Comparison of ENCODE assay signal across 14 cellular contexts in the genomic region with DNA sequence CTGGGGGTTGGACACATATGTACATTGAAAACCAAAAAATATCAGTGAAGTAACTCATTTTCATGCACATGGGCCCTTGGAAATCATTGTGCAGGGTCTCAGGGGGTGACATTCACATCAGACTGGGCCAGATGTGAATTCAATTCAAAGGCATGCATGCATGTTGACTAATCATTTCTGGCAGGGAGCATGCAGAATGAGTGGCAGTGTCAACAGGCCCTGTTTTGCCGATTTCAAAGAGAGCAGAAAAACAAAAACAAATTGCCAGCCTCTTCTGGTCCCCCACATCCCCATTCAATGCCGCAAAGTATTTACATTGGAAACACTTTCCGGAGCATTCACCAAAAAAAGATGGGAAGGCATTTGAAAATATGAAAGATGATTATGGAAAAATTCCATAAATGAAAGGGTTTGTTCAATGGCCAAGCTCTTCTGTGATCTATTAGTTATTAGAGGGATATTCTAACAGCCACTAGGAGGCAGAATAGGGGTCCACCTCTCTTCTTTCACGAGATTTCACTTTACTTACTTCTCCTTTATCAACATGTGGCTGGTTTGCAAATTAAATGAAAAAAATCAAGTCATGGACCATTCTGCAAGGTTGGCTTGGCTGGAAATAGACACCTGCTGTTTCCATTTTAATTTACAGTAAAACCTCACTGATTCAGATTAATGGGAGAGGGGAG.
DNase-seq lines count a peak whose midpoint lies in the region; ATAC-seq and TF ChIP-seq lines count a peak whose summit lies in the region.
"Had no signal": no experiment of that assay in that cellular context is flagged by ENCODE, and none has a peak within 500 bp of the region (broad histone marks: within the 10 kb centered on the region; RNA-seq: fewer than 3 reads in every experiment).

No MANE protein-coding gene starts in this region.

- H3K4me3 ChIP-seq in DND-41 (ENCODE audit: low read depth in 1 of 2, low read length in 2 of 2), result no peak overlapping the region
- H3K4me3 ChIP-seq in astrocyte of the spinal cord (ENCODE audit: low read depth, low read length), result no peak overlapping the region
- H3K4me3 ChIP-seq: mucosa of descending colon had no signal

- in situ Hi-C loops in astrocyte of the spinal cord (cut with HindIII; ENCODE audit: low sequenced_read_pairs), result no loop called here

- H3K4me3 Mint-ChIP-seq in activated naive CD8-positive, alpha-beta T cell treated with anti-CD3 and anti-CD28 coated beads, Interleukin-2, amount 50 U/mL, for 24 hours, result no peak overlapping the region
- no peak overlapping the region for H3K4me3 Mint-ChIP-seq in activated CD4-positive, alpha-beta T cell treated with anti-CD3 and anti-CD28 coated beads, Interleukin-2, amount 10 ng/mL, durations not matched to agents 24 days and 14 days
- H3K4me3 Mint-ChIP-seq: activated CD4-positive, alpha-beta T cell treated with anti-CD3 and anti-CD28 coated beads, Interleukin-2, amount 10 ng/mL, durations not matched to agents 7 days and 5 days had no signal

- CTCF ChIA-PET in HEK293T (lab: Yijun Ruan, JAX), result interaction anchor here (0.7 kb wide), 1 partner anchor 61 kb away, joined by 3 read pairs; no protein-coding TSS in a partner anchor

- POLR2A ChIA-PET in HEK293T (lab: Yijun Ruan, JAX), result no interaction called here

- no peak for ATAC-seq in DND-41 (ENCODE audit: insufficient read depth, low read depth)
- ATAC-seq in activated naive CD8-positive, alpha-beta T cell treated with anti-CD3 and anti-CD28 coated beads, Interleukin-2, amount 50 U/mL, for 24 hours, result no peak
- ATAC-seq: mucosa of descending colon, right cardiac atrium had no signal

- no peaks in the 10 kb centered on the region for H3K9me3 Mint-ChIP-seq in activated naive CD8-positive, alpha-beta T cell treated with anti-CD3 and anti-CD28 coated beads, Interleukin-2, amount 50 U/mL, for 24 hours
- H3K9me3 Mint-ChIP-seq in activated CD4-positive, alpha-beta T cell treated with anti-CD3 and anti-CD28 coated beads, Interleukin-2, amount 10 ng/mL, durations not matched to agents 24 days and 14 days, result no peaks in the 10 kb centered on the region
- H3K9me3 Mint-ChIP-seq: activated CD4-positive, alpha-beta T cell treated with anti-CD3 and anti-CD28 coated beads, Interleukin-2, amount 10 ng/mL, durations not matched to agents 7 days and 5 days had no signal

- H3K79me2 ChIP-seq in DND-41 (ENCODE audit: insufficient read depth, low read length), result no peaks in the 10 kb centered on the region

- no peaks in the 10 kb centered on the region for H3K4me1 ChIP-seq in DND-41 (ENCODE audit: insufficient read depth, low read length)

- no peaks in the 10 kb centered on the region for H3K36me3 ChIP-seq in DND-41 (ENCODE audit: insufficient read depth, low read length)

- no peaks in the 10 kb centered on the region for H3K4me1 Mint-ChIP-seq in activated naive CD8-positive, alpha-beta T cell treated with anti-CD3 and anti-CD28 coated beads, Interleukin-2, amount 50 U/mL, for 24 hours
- H3K4me1 Mint-ChIP-seq in activated CD4-positive, alpha-beta T cell treated with anti-CD3 and anti-CD28 coated beads, Interleukin-2, amount 10 ng/mL, durations not matched to agents 24 days and 14 days, result no peaks in the 10 kb centered on the region
- H3K4me1 Mint-ChIP-seq: activated CD4-positive, alpha-beta T cell treated with anti-CD3 and anti-CD28 coated beads, Interleukin-2, amount 10 ng/mL, durations not matched to agents 7 days and 5 days had no signal

- TF ChIP-seq CTCF in DND-41 (IDR thresholded peaks at IDR 0.05; ENCODE audit: borderline replicate concordance, extremely low read depth, low read length, poor library complexity, severe bottlenecking), result peak; percentile 31
- peak; percentile 28 for TF ChIP-seq CTCF in astrocyte of the spinal cord (IDR thresholded peaks at IDR 0.05; ENCODE audit: low read depth, low read length)

- H3K9me3 ChIP-seq in DND-41 (ENCODE audit: insufficient read depth, low read length, severe bottlenecking), result no peaks in the 10 kb centered on the region
- H3K9me3 ChIP-seq: mucosa of descending colon had no signal

- H3K4me2 ChIP-seq in DND-41 (ENCODE audit: insufficient read depth, low read length), result no peak overlapping the region

- no peaks in the 10 kb centered on the region for H4K20me1 ChIP-seq in DND-41 (ENCODE audit: insufficient read depth, low read length)

- no peaks in the 10 kb centered on the region for H3K36me3 Mint-ChIP-seq in activated naive CD8-positive, alpha-beta T cell treated with anti-CD3 and anti-CD28 coated beads, Interleukin-2, amount 50 U/mL, for 24 hours (ENCODE audit: low read depth)
- no peaks in the 10 kb centered on the region for H3K36me3 Mint-ChIP-seq in activated CD4-positive, alpha-beta T cell treated with anti-CD3 and anti-CD28 coated beads, Interleukin-2, amount 10 ng/mL, durations not matched to agents 24 days and 14 days (ENCODE audit: low read depth)

- no peak overlapping the region for H3K27ac ChIP-seq in DND-41 (ENCODE audit: low read length)
- H3K27ac ChIP-seq: epithelial cell of prostate had no signal

- DNase-seq in DND-41 (no peak), HEK293T (ENCODE audit: extremely low spot score) (peak; percentile 15), astrocyte of the spinal cord (ENCODE audit: low read depth, low spot score) (no peak), lung microvascular endothelial cell (ENCODE audit: low read depth in 2 of 2) (peak; percentile 1 to 4), T-helper 2 cell (no peak)
- no peak for DNase-seq in activated naive CD8-positive, alpha-beta T cell treated with anti-CD3 and anti-CD28 coated beads, Interleukin-2, amount 50 U/mL, for 24 hours
- DNase-seq in activated CD4-positive, alpha-beta T cell treated with anti-CD3 and anti-CD28 coated beads, Interleukin-2, amount 10 ng/mL, durations not matched to agents 24 days and 14 days, result no peak
- DNase-seq in stimulated activated CD4-positive, alpha-beta T cell treated with anti-CD3 and anti-CD28 coated beads, Interleukin-1b, Interleukin-23, amount 100 ng/mL, for 48 hours, result no peak
- DNase-seq: activated CD4-positive, alpha-beta T cell treated with anti-CD3 and anti-CD28 coated beads, Interleukin-2, amount 10 ng/mL, durations not matched to agents 7 days and 5 days; Calu3; mucosa of descending colon; NK-92 treated with Interleukin-12 subunit alpha and Interleukin-12 subunit beta, amount 100 ng/mL, for 24 hours; right cardiac atrium had no signal

- H3K9ac ChIP-seq in DND-41 (ENCODE audit: low read depth, low read length), result no peak overlapping the region

- no peaks in the 10 kb centered on the region for H3K27me3 Mint-ChIP-seq in activated naive CD8-positive, alpha-beta T cell treated with anti-CD3 and anti-CD28 coated beads, Interleukin-2, amount 50 U/mL, for 24 hours
- H3K27me3 Mint-ChIP-seq in activated CD4-positive, alpha-beta T cell treated with anti-CD3 and anti-CD28 coated beads, Interleukin-2, amount 10 ng/mL, durations not matched to agents 24 days and 14 days, result no peaks in the 10 kb centered on the region
- H3K27me3 Mint-ChIP-seq: activated CD4-positive, alpha-beta T cell treated with anti-CD3 and anti-CD28 coated beads, Interleukin-2, amount 10 ng/mL, durations not matched to agents 7 days and 5 days had no signal

- intact Hi-C loops in activated CD4-positive, alpha-beta T cell treated with anti-CD3 and anti-CD28 coated beads, Interleukin-2, amount 10 ng/mL, durations not matched to agents 24 days and 14 days (cut with micrococcal nuclease), result no loop called here

- no peak overlapping the region for H3K27ac Mint-ChIP-seq in activated naive CD8-positive, alpha-beta T cell treated with anti-CD3 and anti-CD28 coated beads, Interleukin-2, amount 50 U/mL, for 24 hours
- no peak overlapping the region for H3K27ac Mint-ChIP-seq in activated CD4-positive, alpha-beta T cell treated with anti-CD3 and anti-CD28 coated beads, Interleukin-2, amount 10 ng/mL, durations not matched to agents 24 days and 14 days
- H3K27ac Mint-ChIP-seq: activated CD4-positive, alpha-beta T cell treated with anti-CD3 and anti-CD28 coated beads, Interleukin-2, amount 10 ng/mL, durations not matched to agents 7 days and 5 days had no signal

- no peak overlapping the region for H2AFZ ChIP-seq in DND-41 (ENCODE audit: low read depth, low read length)

- H3K27me3 ChIP-seq in DND-41 (ENCODE audit: insufficient read depth, low read length, poor library complexity), result no peaks in the 10 kb centered on the region

TF ChIP-seq in HEK293T, 16 proteins besides CTCF, POLR2A, EP300 and RAD21:
- TF ChIP-seq ARNT (IDR thresholded peaks at IDR 0.05), result no peak
- TF ChIP-seq ZNF384 (IDR thresholded peaks at IDR 0.05), result no peak
- TF ChIP-seq LEF1 (IDR thresholded peaks at IDR 0.05; ENCODE audit: borderline replicate concordance), result no peak
- TF ChIP-seq FOXA1 (IDR thresholded peaks at IDR 0.05), result no peak
- no peak for TF ChIP-seq SP1 (IDR thresholded peaks at IDR 0.05)
- TF ChIP-seq CTBP1 (IDR thresholded peaks at IDR 0.05; ENCODE audit: borderline replicate concordance), result no peak
- TF ChIP-seq FOXM1 (IDR thresholded peaks at IDR 0.05; ENCODE audit: borderline replicate concordance), result no peak
- TF ChIP-seq, protein P1, sequence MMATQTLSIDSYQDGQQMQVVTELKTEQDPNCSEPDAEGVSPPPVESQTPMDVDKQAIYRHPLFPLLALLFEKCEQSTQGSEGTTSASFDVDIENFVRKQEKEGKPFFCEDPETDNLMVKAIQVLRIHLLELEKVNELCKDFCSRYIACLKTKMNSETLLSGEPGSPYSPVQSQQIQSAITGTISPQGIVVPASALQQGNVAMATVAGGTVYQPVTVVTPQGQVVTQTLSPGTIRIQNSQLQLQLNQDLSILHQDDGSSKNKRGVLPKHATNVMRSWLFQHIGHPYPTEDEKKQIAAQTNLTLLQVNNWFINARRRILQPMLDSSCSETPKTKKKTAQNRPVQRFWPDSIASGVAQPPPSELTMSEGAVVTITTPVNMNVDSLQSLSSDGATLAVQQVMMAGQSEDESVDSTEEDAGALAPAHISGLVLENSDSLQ (IDR thresholded peaks at IDR 0.05), result no peak
- TF ChIP-seq NFRKB (IDR thresholded peaks at IDR 0.05), result no peak
- no peak for TF ChIP-seq HDGF (IDR thresholded peaks at IDR 0.05; ENCODE audit: borderline replicate concordance)
- TF ChIP-seq FOXK2 (IDR thresholded peaks at IDR 0.05), result no peak
- TF ChIP-seq BHLHE40 (IDR thresholded peaks at IDR 0.05; ENCODE audit: borderline replicate concordance), result no peak
- TF ChIP-seq TARDBP (IDR thresholded peaks at IDR 0.05), result no peak
- TF ChIP-seq SUZ12 (IDR thresholded peaks at IDR 0.05), result no peak
- no peak for TF ChIP-seq L3MBTL2 (conservative IDR thresholded peaks at IDR 0.05)

Comparison
In these comparisons a context has a peak if more than half of its experiments do, and no peak if none do; other contexts are left out.
1. DNase-seq: peak in HEK293T (single experiment) and lung microvascular endothelial cell (2 of 2); none in DND-41 (single experiment), astrocyte of the spinal cord (single experiment), activated naive CD8-positive, alpha-beta T cell treated with anti-CD3 and anti-CD28 coated beads, Interleukin-2, amount 50 U/mL, for 24 hours (single experiment), activated CD4-positive, alpha-beta T cell treated with anti-CD3 and anti-CD28 coated beads, Interleukin-2, amount 10 ng/mL, durations not matched to agents 24 days and 14 days (single experiment), stimulated activated CD4-positive, alpha-beta T cell treated with anti-CD3 and anti-CD28 coated beads, Interleukin-1b, Interleukin-23, amount 100 ng/mL, for 48 hours (single experiment) and T-helper 2 cell (0 of 5).